ENCODE assay signal across 19 cellular contexts in the genomic region with DNA sequence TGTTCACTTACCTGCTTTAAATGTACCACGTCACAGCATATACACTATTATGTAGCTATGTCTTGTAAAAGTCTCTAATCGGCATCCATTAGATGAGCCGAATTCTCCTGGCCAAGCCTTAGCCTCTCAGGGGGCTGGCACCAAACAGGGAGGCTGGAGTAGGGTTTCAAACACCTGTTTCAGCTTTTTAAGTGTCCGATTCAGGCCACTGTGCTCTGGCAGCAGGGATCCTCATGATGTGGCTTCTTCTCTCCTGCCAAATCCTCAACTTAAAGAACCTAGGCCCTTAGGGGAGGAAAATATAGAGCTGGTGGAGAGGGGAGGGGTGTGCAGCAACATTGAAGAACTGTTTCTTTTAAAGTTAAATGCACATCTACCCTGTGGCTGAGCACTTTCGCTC.
DNase-seq lines count a peak whose midpoint lies in the region; ATAC-seq and TF ChIP-seq lines count a peak whose summit lies in the region.
"Had no signal": no experiment of that assay in that cellular context is flagged by ENCODE, and none has a peak within 500 bp of the region (broad histone marks: within the 10 kb centered on the region; RNA-seq: fewer than 3 reads in every experiment).

No MANE protein-coding gene starts in this region.

- POLR2A ChIA-PET in Caco-2 (lab: Charles Lee), result no interaction called here

- no peaks in the 10 kb centered on the region for H3K36me3 ChIP-seq in GM23338 (ENCODE audit: insufficient read depth)
- H3K36me3 ChIP-seq in Caco-2 (ENCODE audit: control insufficient read depth, insufficient read depth, low read length), result no peaks in the 10 kb centered on the region

- H4K20me1 ChIP-seq in GM23338 (replicated peaks; ENCODE audit: insufficient read depth), result peaks cover 37% of the 10 kb centered on the region

- H3K4me3 Mint-ChIP-seq in GM23338 (no peak overlapping the region), osteocyte (ENCODE audit: unreplicated experiment) (no peak overlapping the region), Caco-2 (ENCODE audit: unreplicated experiment) (no peak overlapping the region)

- 0 out of 2 replicates have a peak, but pooled peaks cover 5% of the 10 kb centered on the region for H3K79me2 ChIP-seq in GM23338 (replicated peaks; ENCODE audit: insufficient read depth)

- H3F3A ChIP-seq in GM23338 (replicated peaks; ENCODE audit: low read depth), result 0 out of 2 replicates have a peak, but pooled peaks cover 4% of the 10 kb centered on the region

- in situ Hi-C loops in astrocyte of the cerebellum (cut with HindIII; ENCODE audit: low sequenced_read_pairs), result no loop called here

- no peaks in the 10 kb centered on the region for H3K4me1 ChIP-seq in GM23338 (ENCODE audit: insufficient read depth)
- no peaks in the 10 kb centered on the region for H3K4me1 ChIP-seq in Caco-2

- H3K9me3 Mint-ChIP-seq in GM23338, result no peaks in the 10 kb centered on the region; the same call in 2 of the 3 replicates
- H3K9me3 Mint-ChIP-seq in osteocyte (ENCODE audit: unreplicated experiment), result no peaks in the 10 kb centered on the region
- no peaks in the 10 kb centered on the region for H3K9me3 Mint-ChIP-seq in Caco-2 (ENCODE audit: unreplicated experiment)

- intact Hi-C loops in Caco-2 (cut with micrococcal nuclease; ENCODE audit: unreplicated experiment), result no loop called here

- TF ChIP-seq CTCF in GM23338 (conservative IDR thresholded peaks at IDR 0.05; ENCODE audit: low read depth in 2 of 2) (no peak), astrocyte of the cerebellum (IDR thresholded peaks at IDR 0.05; ENCODE audit: low read depth, low read length, missing control alignments) (no peak), osteocyte (IDR thresholded peaks at IDR 0.05) (no peak), Caco-2 (IDR thresholded peaks at IDR 0.05; ENCODE audit: insufficient read depth in 1 of 2, low read depth in 1 of 2, low read length in 1 of 2, severe bottlenecking in 1 of 2, unreplicated experiment in 1 of 2) (no peak)

- H2AFZ ChIP-seq in GM23338, result no peak overlapping the region
- H2AFZ ChIP-seq: PC-9 had no signal

- H3K27ac Mint-ChIP-seq in GM23338 (no peak overlapping the region), osteocyte (ENCODE audit: unreplicated experiment) (peak overlapping the region; percentile 38), Caco-2 (ENCODE audit: unreplicated experiment) (no peak overlapping the region)

- H3K27me3 ChIP-seq in GM23338 (ENCODE audit: insufficient read depth), result no peaks in the 10 kb centered on the region
- H3K27me3 ChIP-seq in Caco-2 (replicated peaks; ENCODE audit: control insufficient read depth, insufficient read depth, low read length), result no peaks in the 10 kb centered on the region

- CTCF ChIA-PET in Caco-2 (lab: Charles Lee), result interaction anchor here (1.2 kb wide), 1 partner anchor 20 kb away, joined by 5 read pairs; no protein-coding TSS in a partner anchor

- ATAC-seq in GM23338, result peak; percentile 74
- ATAC-seq: HCT116, K562 had no signal

- DNase-seq in DMS79 (lab: John Stamatoyannopoulos, UW) (peak; percentile 28), GM23338 (ENCODE audit: low spot score) (no peak), astrocyte of the cerebellum (ENCODE audit: low read depth) (peak; percentile 18), osteocyte (ENCODE audit: extremely low spot score, unreplicated experiment) (no peak), Caco-2 (no peak), NCI-H146 (lab: John Stamatoyannopoulos, UW) (no peak)
- no peak for DNase-seq in activated CD4-positive, alpha-beta T cell treated with anti-CD3 and anti-CD28 coated beads, Interleukin-2, amount 50 U/mL, for 4 hours
- DNase-seq: DMS53, NCI-H1105, NCI-H187, NCI-H2227 treated with DMSO at 0.1 percent for 48 hours, NCI-H526 treated with DMSO at 0.1 percent for 48 hours, PC-9, SK-N-SH, T-helper 1 cell had no signal

- no peaks in the 10 kb centered on the region for H3K36me3 Mint-ChIP-seq in GM23338 (ENCODE audit: low read depth)
- peaks cover 5% of the 10 kb centered on the region for H3K36me3 Mint-ChIP-seq in osteocyte (ENCODE audit: unreplicated experiment)
- peaks cover 16% of the 10 kb centered on the region for H3K36me3 Mint-ChIP-seq in Caco-2 (ENCODE audit: insufficient read depth, unreplicated experiment)

- no TSS peak for BruUV-seq in Caco-2 (replicated peaks; lab: Mats Ljungman, UMichigan)

- H3K4me3 ChIP-seq in GM23338, result no peak overlapping the region
- H3K4me3 ChIP-seq in astrocyte of the cerebellum (ENCODE audit: low read depth, low read length), result no peak overlapping the region
- H3K4me3 ChIP-seq in Caco-2 (ENCODE audit: low read depth, low read length), result no peak overlapping the region
- H3K4me3 ChIP-seq: BLaER1 treated with 17β-estradiol and CSF1 and Interleukin-3, amounts not matched to agents 10 nM and 100 nM; K562; PC-9 had no signal

- H3K27ac ChIP-seq in GM23338 (ENCODE audit: low read depth), result no peak overlapping the region
- H3K27ac ChIP-seq: BLaER1 treated with 17β-estradiol and CSF1 and Interleukin-3, amounts not matched to agents 10 nM and 100 nM; HL-60; PC-9 had no signal

- H3K27me3 Mint-ChIP-seq in GM23338 (ENCODE audit: insufficient read depth, low read depth, poor library complexity) (peaks cover 2% of the 10 kb centered on the region), osteocyte (ENCODE audit: unreplicated experiment) (no peaks in the 10 kb centered on the region), Caco-2 (ENCODE audit: insufficient read depth, unreplicated experiment) (no peaks in the 10 kb centered on the region)

- H3K4me1 Mint-ChIP-seq in GM23338 (peaks cover 16% of the 10 kb centered on the region; the same call in 2 of the 3 replicates), osteocyte (ENCODE audit: unreplicated experiment) (peaks cover 24% of the 10 kb centered on the region), Caco-2 (ENCODE audit: low read depth, unreplicated experiment) (no peaks in the 10 kb centered on the region)

- no peak overlapping the region for H3K4me2 ChIP-seq in GM23338
- H3K4me2 ChIP-seq: PC-9, SK-N-SH had no signal

- no peaks in the 10 kb centered on the region for H3K9me3 ChIP-seq in Caco-2
- H3K9me3 ChIP-seq: BLaER1 treated with 17β-estradiol and CSF1 and Interleukin-3, amounts not matched to agents 10 nM and 100 nM; SK-N-SH had no signal

- H3K9me2 ChIP-seq in GM23338 (ENCODE audit: insufficient read depth), result no peaks in the 10 kb centered on the region
- H3K9me2 ChIP-seq: SK-N-SH had no signal

TF ChIP-seq in GM23338, 12 proteins besides CTCF, POLR2A, EP300 and RAD21:
- TF ChIP-seq ZNF331 (CRISPR knock-in tag; IDR thresholded peaks at IDR 0.05; ENCODE audit: low read depth) (no peak), EZH2 (IDR thresholded peaks at IDR 0.05; ENCODE audit: low read depth, unreplicated experiment) (no peak), JUNB (IDR thresholded peaks at IDR 0.05; ENCODE audit: unreplicated experiment) (no peak)
TF ChIP-seq in GM23338: peak in this region for 0.

Comparison
In these comparisons a context has a peak if more than half of its experiments do, and no peak if none do; other contexts are left out.
1. DNase-seq: peak in DMS79 (single experiment) and astrocyte of the cerebellum (single experiment); none in GM23338 (single experiment), osteocyte (single experiment), activated CD4-positive, alpha-beta T cell treated with anti-CD3 and anti-CD28 coated beads, Interleukin-2, amount 50 U/mL, for 4 hours (0 of 2), Caco-2 (0 of 2) and NCI-H146 (single experiment).